In genomic region chr11:555500-556174, GRCh38 we compare ENCODE assay signal across 9 cellular contexts. TPM values are rescaled to one million over a fixed set of nuclear protein-coding genes. Genes with fewer than 3 reads are reported as not detected.
DNase-seq lines count a peak whose midpoint lies in the region; ATAC-seq lines count a peak whose summit lies in the region.
"Had no signal": no experiment of that assay in that cellular context is flagged by ENCODE, and none has a peak within 500 bp of the region (broad histone marks: within the 10 kb centered on the region; RNA-seq: fewer than 3 reads in every experiment).

No MANE protein-coding gene starts in this region.

- H3K4me3 ChIP-seq in right cardiac atrium (ENCODE audit: low read length), result peak overlapping the region; percentile 24
- H3K4me3 ChIP-seq in urinary bladder (ENCODE audit: low read depth, low read length), result peak overlapping the region; percentile 32

- H3K27ac ChIP-seq in right cardiac atrium (ENCODE audit: low read length) (no peak overlapping the region), urinary bladder (ENCODE audit: low read depth) (no peak overlapping the region)

- no peak overlapping the region for H3K27ac Mint-ChIP-seq in activated T-helper 17 cell treated with anti-CD3 and anti-CD28 coated beads, Interleukin-2, amount 50 U/mL, for 72 hours
- H3K27ac Mint-ChIP-seq in activated CD4-positive, alpha-beta T cell treated with anti-CD3 and anti-CD28 coated beads for 36 hours, result no peak overlapping the region
- H3K27ac Mint-ChIP-seq: stimulated activated naive CD8-positive, alpha-beta T cell treated with anti-CD3 and anti-CD28 coated beads, Interleukin-15, amount 100 ng/mL, for 72 hours had no signal

- H3K9me3 ChIP-seq in right cardiac atrium (ENCODE audit: control insufficient read depth, low read length), result no peaks in the 10 kb centered on the region

- no peaks in the 10 kb centered on the region for H3K9me3 Mint-ChIP-seq in activated T-helper 17 cell treated with anti-CD3 and anti-CD28 coated beads, Interleukin-2, amount 50 U/mL, for 72 hours
- H3K9me3 Mint-ChIP-seq in activated CD4-positive, alpha-beta T cell treated with anti-CD3 and anti-CD28 coated beads for 36 hours (ENCODE audit: low read depth), result no peaks in the 10 kb centered on the region
- H3K9me3 Mint-ChIP-seq: stimulated activated naive CD8-positive, alpha-beta T cell treated with anti-CD3 and anti-CD28 coated beads, Interleukin-15, amount 100 ng/mL, for 72 hours had no signal

- H3K4me1 Mint-ChIP-seq in activated T-helper 17 cell treated with anti-CD3 and anti-CD28 coated beads, Interleukin-2, amount 50 U/mL, for 72 hours, result no peaks in the 10 kb centered on the region
- peaks cover 4% of the 10 kb centered on the region for H3K4me1 Mint-ChIP-seq in activated CD4-positive, alpha-beta T cell treated with anti-CD3 and anti-CD28 coated beads for 36 hours

- ATAC-seq in right cardiac atrium (no peak), GM18511 (IDR thresholded peaks at IDR 0.05; ENCODE audit: unreplicated experiment) (no peak)
- peak; percentile 10 for ATAC-seq in activated T-helper 17 cell treated with anti-CD3 and anti-CD28 coated beads, Interleukin-2, amount 50 U/mL, for 72 hours (replicated peaks)
- no peak for ATAC-seq in activated CD4-positive, alpha-beta T cell treated with anti-CD3 and anti-CD28 coated beads for 36 hours

- H3K4me3 Mint-ChIP-seq in activated T-helper 17 cell treated with anti-CD3 and anti-CD28 coated beads, Interleukin-2, amount 50 U/mL, for 72 hours, result no peak overlapping the region
- no peak overlapping the region for H3K4me3 Mint-ChIP-seq in activated CD4-positive, alpha-beta T cell treated with anti-CD3 and anti-CD28 coated beads for 36 hours

- no peaks in the 10 kb centered on the region for H3K27me3 ChIP-seq in right cardiac atrium (ENCODE audit: control insufficient read depth, insufficient read depth)

- no peaks in the 10 kb centered on the region for H3K4me1 ChIP-seq in right cardiac atrium (ENCODE audit: control insufficient read depth, insufficient read depth, low read length)
- H3K4me1 ChIP-seq in urinary bladder (ENCODE audit: insufficient read depth), result peaks cover 2% of the 10 kb centered on the region

- no peaks in the 10 kb centered on the region for H3K27me3 Mint-ChIP-seq in activated T-helper 17 cell treated with anti-CD3 and anti-CD28 coated beads, Interleukin-2, amount 50 U/mL, for 72 hours
- peaks cover 2% of the 10 kb centered on the region for H3K27me3 Mint-ChIP-seq in activated CD4-positive, alpha-beta T cell treated with anti-CD3 and anti-CD28 coated beads for 36 hours

- H3K36me3 Mint-ChIP-seq in activated T-helper 17 cell treated with anti-CD3 and anti-CD28 coated beads, Interleukin-2, amount 50 U/mL, for 72 hours (ENCODE audit: low read depth), result no peaks in the 10 kb centered on the region
- H3K36me3 Mint-ChIP-seq in activated CD4-positive, alpha-beta T cell treated with anti-CD3 and anti-CD28 coated beads for 36 hours (ENCODE audit: low read depth), result no peaks in the 10 kb centered on the region

- CTCF ChIA-PET in activated CD4-positive, alpha-beta T cell treated with anti-CD3 and anti-CD28 coated beads for 36 hours (lab: Charles Lee), result interaction anchor here (0.7 to 2.4 kb wide), 9 partner anchors 10 to 248 kb away, joined by 3 to 8 read pairs (median 4); no protein-coding TSS in a partner anchor

- WGBS in right cardiac atrium, result 2% methylated on average over 88 of the region's 88 CpGs
- WGBS in urinary bladder, result 2% methylated on average over 88 of the region's 88 CpGs

- intact Hi-C loops in right cardiac atrium (cut with DNase I) (loop anchor here in 3 of 4 donors (2.0 to 10.0 kb wide), 2 partner anchors 169 to 171 kb away; no protein-coding TSS in a partner anchor), cardiac septum (cut with DNase I) (loop anchor here (2.0 kb wide), 1 partner anchor 173 kb away; no protein-coding TSS in a partner anchor)
- intact Hi-C loops in activated CD4-positive, alpha-beta T cell treated with anti-CD3 and anti-CD28 coated beads for 36 hours (cut with DNase I, micrococcal nuclease), result loop anchor here (1.0 to 5.0 kb wide), 6 partner anchors 18 to 168 kb away; partner anchors contain the start of genes LRRC56 (in 1 of the 2), PHRF1 (in 1 of the 2) and SCT (in 1 of the 2)

- H3K36me3 ChIP-seq in urinary bladder (ENCODE audit: insufficient read depth), result no peaks in the 10 kb centered on the region

- POLR2A ChIA-PET in activated CD4-positive, alpha-beta T cell treated with anti-CD3 and anti-CD28 coated beads for 36 hours (lab: Charles Lee), result interaction anchor here (1.0 kb wide), 1 partner anchor 20 kb away, joined by 4 read pairs; no protein-coding TSS in a partner anchor

- DNase-seq in right cardiac atrium, result peak in 1 of 3 donors; percentile 58
- DNase-seq in cardiac septum (ENCODE audit: low spot score), result no peak
- peak; percentile 35 for DNase-seq in left kidney (ENCODE audit: low read depth, low spot score)
- DNase-seq in CD1c-positive myeloid dendritic cell (ENCODE audit: extremely low spot score), result no peak
- DNase-seq in activated CD4-positive, alpha-beta T cell treated with anti-CD3 and anti-CD28 coated beads for 36 hours, result no peak

RNA-seq across cellular contexts. Expression of gene LMNTD2, which starts 4.9 kb away (rescaled TPM):
- total RNA-seq in right cardiac atrium, result 1 to 10 TPM in 2 of 4 donors, under 1 TPM in 2; 0.65 to 1.4 (median 0.83) TPM
- 0.50 TPM for polyA plus RNA-seq in right cardiac atrium
- 0.40 TPM for total RNA-seq in cardiac septum
- 1 to 10 TPM; 2.7 to 6.6 TPM for total RNA-seq in activated T-helper 17 cell treated with anti-CD3 and anti-CD28 coated beads, Interleukin-2, amount 50 U/mL, for 72 hours
- total RNA-seq in urinary bladder, result 0.37 TPM
- polyA plus RNA-seq in urinary bladder, result 1.2 TPM
- 1 to 10 TPM; 2.7 to 4.9 TPM for total RNA-seq in activated CD4-positive, alpha-beta T cell treated with anti-CD3 and anti-CD28 coated beads for 36 hours

RNA-seq across cellular contexts. Expression of gene RASSF7, which starts 5.1 kb away (rescaled TPM):
- total RNA-seq in right cardiac atrium (1 to 10 TPM; 2.5 to 6.3 (median 3.5) TPM), cardiac septum (2.6 TPM), urinary bladder (3.3 TPM)
- polyA plus RNA-seq in right cardiac atrium (5.3 TPM), urinary bladder (13.8 TPM)
- total RNA-seq in activated T-helper 17 cell treated with anti-CD3 and anti-CD28 coated beads, Interleukin-2, amount 50 U/mL, for 72 hours, result 10 to 100 TPM; 22.7 to 37.7 TPM
- total RNA-seq in activated CD4-positive, alpha-beta T cell treated with anti-CD3 and anti-CD28 coated beads for 36 hours, result 10 to 100 TPM; 16.8 TPM

RNA-seq across cellular contexts. Expression of gene LRRC56, which starts 18.3 kb away (rescaled TPM):
- total RNA-seq in right cardiac atrium, result under 1 TPM; 0.36 to 0.59 (median 0.43) TPM
- 0.48 TPM for polyA plus RNA-seq in right cardiac atrium
- total RNA-seq in cardiac septum, result 0.38 TPM
- 1 to 10 TPM; 1.1 to 4.4 TPM for total RNA-seq in activated T-helper 17 cell treated with anti-CD3 and anti-CD28 coated beads, Interleukin-2, amount 50 U/mL, for 72 hours
- 0.90 TPM for total RNA-seq in urinary bladder
- 0.96 TPM for polyA plus RNA-seq in urinary bladder
- total RNA-seq in activated CD4-positive, alpha-beta T cell treated with anti-CD3 and anti-CD28 coated beads for 36 hours, result under 1 TPM; 0.96 to 0.98 TPM

RNA-seq across cellular contexts. Expression of gene HRAS, which starts 20.3 kb away (rescaled TPM):
- 10 to 100 TPM; 45.7 to 60.4 (median 49.3) TPM for total RNA-seq in right cardiac atrium
- polyA plus RNA-seq in right cardiac atrium, result 64.4 TPM
- total RNA-seq in cardiac septum, result 75.9 TPM
- total RNA-seq in activated T-helper 17 cell treated with anti-CD3 and anti-CD28 coated beads, Interleukin-2, amount 50 U/mL, for 72 hours, result 10 to 100 TPM; 29.5 to 73.2 TPM
- total RNA-seq in urinary bladder, result 8.7 TPM
- 79.0 TPM for polyA plus RNA-seq in urinary bladder
- 10 to 100 TPM; 26.8 to 41.9 TPM for total RNA-seq in activated CD4-positive, alpha-beta T cell treated with anti-CD3 and anti-CD28 coated beads for 36 hours

RNA-seq across cellular contexts. Expression of gene PHRF1, which starts 20.6 kb away (rescaled TPM):
- total RNA-seq in right cardiac atrium, result 10 to 100 TPM; 18.2 to 20.8 (median 20.1) TPM
- polyA plus RNA-seq in right cardiac atrium, result 17.0 TPM
- 20.9 TPM for total RNA-seq in cardiac septum
- 10 to 100 TPM; 37.8 to 55.6 TPM for total RNA-seq in activated T-helper 17 cell treated with anti-CD3 and anti-CD28 coated beads, Interleukin-2, amount 50 U/mL, for 72 hours
- 16.5 TPM for total RNA-seq in urinary bladder
- 21.1 TPM for polyA plus RNA-seq in urinary bladder
- 10 to 100 TPM; 40.0 to 44.5 TPM for total RNA-seq in activated CD4-positive, alpha-beta T cell treated with anti-CD3 and anti-CD28 coated beads for 36 hours
